Comparison of ENCODE assay signal across 16 cellular contexts in the genomic region with DNA sequence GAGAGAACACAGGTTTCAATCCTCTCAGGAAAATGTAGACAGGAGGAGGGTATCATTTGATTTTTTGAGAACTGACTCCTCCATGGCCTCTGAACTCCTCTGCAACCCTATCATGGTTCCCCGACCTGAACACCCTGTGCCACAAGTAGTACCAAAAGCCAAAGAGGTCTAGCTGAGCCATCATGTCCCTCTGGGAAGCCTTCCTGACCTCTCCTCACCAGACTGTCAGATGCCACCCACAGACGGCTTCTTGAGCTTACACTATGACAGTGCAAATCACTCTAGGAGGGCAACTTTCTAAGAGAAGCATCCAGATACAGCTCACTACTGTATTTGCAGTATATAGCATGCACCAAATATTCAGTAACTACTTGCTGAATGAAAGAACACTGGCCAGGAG. TPM values are rescaled to one million over a fixed set of nuclear protein-coding genes. Genes with fewer than 3 reads are reported as not detected.
DNase-seq lines count a peak whose midpoint lies in the region; ATAC-seq and TF ChIP-seq lines count a peak whose summit lies in the region.
"Had no signal": no experiment of that assay in that cellular context is flagged by ENCODE, and none has a peak within 500 bp of the region (broad histone marks: within the 10 kb centered on the region; RNA-seq: fewer than 3 reads in every experiment).

No MANE protein-coding gene starts in this region.

- peaks cover 80% of the 10 kb centered on the region for H3K79me2 ChIP-seq in GM23338 (replicated peaks; ENCODE audit: insufficient read depth)

- no peak for ATAC-seq in GM23338
- ATAC-seq in activated naive CD8-positive, alpha-beta T cell treated with anti-CD3 and anti-CD28 coated beads, Interleukin-2, amount 10 ng/mL, durations not matched to agents 7 days and 5 days (ENCODE audit: low read depth), result no peak
- no peak for ATAC-seq in HG03354 (IDR thresholded peaks at IDR 0.05; ENCODE audit: poor library complexity, severe bottlenecking, unreplicated experiment)

- H3K4me2 ChIP-seq in BLaER1 treated with 17β-estradiol and CSF1 and Interleukin-3, amounts not matched to agents 10 nM and 100 nM, result peak overlapping the region; percentile 9 to 100 (median 95); a peak in 17 of 22 replicates
- no peak overlapping the region for H3K4me2 ChIP-seq in GM23338

- H3F3A ChIP-seq in GM23338 (replicated peaks; ENCODE audit: low read depth), result peaks cover 60% of the 10 kb centered on the region

- H4K20me1 ChIP-seq in BLaER1 treated with 17β-estradiol and CSF1 and Interleukin-3, amounts not matched to agents 10 nM and 100 nM, result peaks cover 80 to 82% (median 81%) of the 10 kb centered on the region in 11 experiments
- H4K20me1 ChIP-seq in GM23338 (replicated peaks; ENCODE audit: insufficient read depth), result peaks cover 57% of the 10 kb centered on the region

- H3K9me3 Mint-ChIP-seq in GM23338, result peaks cover 5% of the 10 kb centered on the region; the same call in 1 of the 3 replicates
- H3K9me3 Mint-ChIP-seq in activated naive CD8-positive, alpha-beta T cell treated with anti-CD3 and anti-CD28 coated beads, Interleukin-2, amount 10 ng/mL, durations not matched to agents 7 days and 5 days, result no peaks in the 10 kb centered on the region
- no peaks in the 10 kb centered on the region for H3K9me3 Mint-ChIP-seq in neural crest cell
- H3K9me3 Mint-ChIP-seq: mesothelial cell of epicardium had no signal

- H3K27ac ChIP-seq in BLaER1 treated with 17β-estradiol and CSF1 and Interleukin-3, amounts not matched to agents 10 nM and 100 nM, result peak overlapping the region in 2 of 11 experiments; percentile 6 to 15; a peak in 1 of 22 replicates
- H3K27ac ChIP-seq in GM23338 (ENCODE audit: low read depth), result 0 out of 2 replicates have a peak overlapping the region, but pooled peaks have one; percentile 98
- H3K27ac ChIP-seq in adrenal gland, result peak overlapping the region in 2 of 5 donors; percentile 2 to 27
- H3K27ac ChIP-seq: parathyroid adenoma had no signal

- H3K27ac Mint-ChIP-seq in GM23338 (no peak overlapping the region; the same call in 1 of the 2 replicates), neural crest cell (ENCODE audit: unreplicated experiment) (no peak overlapping the region)
- H3K27ac Mint-ChIP-seq in activated naive CD8-positive, alpha-beta T cell treated with anti-CD3 and anti-CD28 coated beads, Interleukin-2, amount 10 ng/mL, durations not matched to agents 7 days and 5 days, result peak overlapping the region; percentile 40

- POLR2A ChIA-PET in activated naive CD8-positive, alpha-beta T cell treated with anti-CD3 and anti-CD28 coated beads, Interleukin-2, amount 10 ng/mL, durations not matched to agents 7 days and 5 days (lab: Charles Lee), result interaction anchor here (0.8 kb wide), 1 partner anchor 32 kb away, joined by 3 read pairs; the partner anchor contains the start of gene RINL

- H3K36me3 ChIP-seq in BLaER1 treated with 17β-estradiol and CSF1 and Interleukin-3, amounts not matched to agents 10 nM and 100 nM, result peaks cover 77 to 80% (median 78%) of the 10 kb centered on the region in 11 experiments
- H3K36me3 ChIP-seq in GM23338 (ENCODE audit: insufficient read depth) (peaks cover 69% of the 10 kb centered on the region), adrenal gland (replicated peaks in 1 of 2) (peaks cover 0 to 64% of the 10 kb centered on the region in 2 donors)

- H3K4me3 Mint-ChIP-seq in GM23338, result no peak overlapping the region; the same call in 2 of the 3 replicates
- peak overlapping the region; percentile 26 for H3K4me3 Mint-ChIP-seq in activated naive CD8-positive, alpha-beta T cell treated with anti-CD3 and anti-CD28 coated beads, Interleukin-2, amount 10 ng/mL, durations not matched to agents 7 days and 5 days
- H3K4me3 Mint-ChIP-seq in neural crest cell, result peak overlapping the region; percentile 77

- no peaks in the 10 kb centered on the region for H3K9me2 ChIP-seq in GM23338 (ENCODE audit: insufficient read depth)

- no peak overlapping the region for H2AFZ ChIP-seq in GM23338
- H2AFZ ChIP-seq: parathyroid adenoma had no signal

- peaks cover 36% of the 10 kb centered on the region for H3K27me3 Mint-ChIP-seq in GM23338 (ENCODE audit: insufficient read depth, low read depth, poor library complexity)
- H3K27me3 Mint-ChIP-seq in activated naive CD8-positive, alpha-beta T cell treated with anti-CD3 and anti-CD28 coated beads, Interleukin-2, amount 10 ng/mL, durations not matched to agents 7 days and 5 days, result no peaks in the 10 kb centered on the region
- H3K27me3 Mint-ChIP-seq in neural crest cell (ENCODE audit: low read depth), result peaks cover 16% of the 10 kb centered on the region

- peaks cover 30% of the 10 kb centered on the region for H3K4me1 Mint-ChIP-seq in GM23338
- peaks cover 56% of the 10 kb centered on the region for H3K4me1 Mint-ChIP-seq in activated naive CD8-positive, alpha-beta T cell treated with anti-CD3 and anti-CD28 coated beads, Interleukin-2, amount 10 ng/mL, durations not matched to agents 7 days and 5 days
- peaks cover 53% of the 10 kb centered on the region for H3K4me1 Mint-ChIP-seq in neural crest cell

- DNase-seq in GM23338 (ENCODE audit: low spot score) (no peak), neural crest cell (ENCODE audit: low read depth, low spot score) (no peak), NCI-H1092 (lab: John Stamatoyannopoulos, UW) (no peak), adrenal gland (no peak)
- DNase-seq in activated naive CD8-positive, alpha-beta T cell treated with anti-CD3 and anti-CD28 coated beads, Interleukin-2, amount 10 ng/mL, durations not matched to agents 7 days and 5 days, result no peak
- DNase-seq: amniotic stem cell, GF-D8, head of caudate nucleus, kidney glomerular epithelial cell, NCI-H2171 treated with DMSO at 0.1 percent for 48 hours had no signal

- intact Hi-C loops in adrenal gland (cut with DNase I), result loop anchor here (5.0 to 10.0 kb wide), 2 partner anchors 111 to 119 kb away; no protein-coding TSS in a partner anchor

- TF ChIP-seq CTCF in GM23338 (conservative IDR thresholded peaks at IDR 0.05; ENCODE audit: low read depth in 2 of 2), result no peak
- no peak for TF ChIP-seq CTCF in neural crest cell (conservative IDR thresholded peaks at IDR 0.05)
- TF ChIP-seq CTCF in adrenal gland (IDR thresholded peaks at IDR 0.05), result no peak

- H3K27me3 ChIP-seq in BLaER1 treated with 17β-estradiol and CSF1 and Interleukin-3, amounts not matched to agents 10 nM and 100 nM, result no peaks in the 10 kb centered on the region
- H3K27me3 ChIP-seq in GM23338 (ENCODE audit: insufficient read depth), result no peaks in the 10 kb centered on the region
- no peaks in the 10 kb centered on the region for H3K27me3 ChIP-seq in adrenal gland

- H3K9ac ChIP-seq in BLaER1 treated with 17β-estradiol and CSF1 and Interleukin-3, amounts not matched to agents 10 nM and 100 nM, result peak overlapping the region; percentile 37 to 100 (median 100); a peak in 17 of 22 replicates
- H3K9ac ChIP-seq: parathyroid adenoma had no signal

- TF ChIP-seq POLR2A in adrenal gland (IDR thresholded peaks at IDR 0.05), result no peak

- H3K9me3 ChIP-seq in BLaER1 treated with 17β-estradiol and CSF1 and Interleukin-3, amounts not matched to agents 10 nM and 100 nM (replicated peaks in 1 of 11), result no peaks in the 10 kb centered on the region
- H3K9me3 ChIP-seq in adrenal gland (replicated peaks in 1 of 3), result no peaks in the 10 kb centered on the region

- WGBS in adrenal gland, 4 donors, result 61 to 81% (median 68%) methylated on average over 2 of the region's 2 CpGs

- H3K36me3 Mint-ChIP-seq in GM23338 (ENCODE audit: low read depth) (peaks cover 81% of the 10 kb centered on the region), neural crest cell (ENCODE audit: low read depth) (peaks cover 41% of the 10 kb centered on the region)
- peaks cover 58% of the 10 kb centered on the region for H3K36me3 Mint-ChIP-seq in activated naive CD8-positive, alpha-beta T cell treated with anti-CD3 and anti-CD28 coated beads, Interleukin-2, amount 10 ng/mL, durations not matched to agents 7 days and 5 days

- no peak overlapping the region; a peak in 1 of 20 replicates for H3K4me3 ChIP-seq in BLaER1 treated with 17β-estradiol and CSF1 and Interleukin-3, amounts not matched to agents 10 nM and 100 nM
- H3K4me3 ChIP-seq in GM23338, result no peak overlapping the region
- no peak overlapping the region for H3K4me3 ChIP-seq in adrenal gland

- H3K4me1 ChIP-seq in BLaER1 treated with 17β-estradiol and CSF1 and Interleukin-3, amounts not matched to agents 10 nM and 100 nM, result peaks cover 55 to 81% (median 76%) of the 10 kb centered on the region in 10 experiments
- H3K4me1 ChIP-seq in GM23338 (ENCODE audit: insufficient read depth), result peaks cover 7% of the 10 kb centered on the region; the same call in 1 of the 2 replicates
- peaks cover 21 to 59% of the 10 kb centered on the region in 2 donors for H3K4me1 ChIP-seq in adrenal gland (replicated peaks in 1 of 2)

RNA-seq across cellular contexts. Expression of gene HNRNPL, which starts 3.7 kb away (rescaled TPM):
- 491 and 580 TPM in 2 replicates for total RNA-seq in GM23338 (2014; rRNA removed; shearing (Covaris generic))
- polyA plus RNA-seq in GM23338 (2016; fragmentation: Nextera tagmentation; extraction: Ambion mirVana) (664 and 836 TPM in 2 replicates), adrenal gland (100 to 1,000 TPM; 195 to 241 (median 220) TPM)
- 100 to 1,000 TPM; 441 to 455 TPM for total RNA-seq in activated naive CD8-positive, alpha-beta T cell treated with anti-CD3 and anti-CD28 coated beads, Interleukin-2, amount 10 ng/mL, durations not matched to agents 7 days and 5 days
- total RNA-seq in neural crest cell (718 and 728 TPM in 2 replicates), adrenal gland (100 to 1,000 TPM; 133 to 295 (median 191) TPM)

RNA-seq across cellular contexts. Expression of gene ECH1, which starts 14.5 kb away (rescaled TPM):
- 66.2 and 79.9 TPM in 2 replicates for total RNA-seq in GM23338 (2014; rRNA removed; shearing (Covaris generic))
- 186 and 193 TPM in 2 replicates for polyA plus RNA-seq in GM23338 (2016; fragmentation: Nextera tagmentation; extraction: Ambion mirVana)
- 100 to 1,000 TPM; 184 TPM for total RNA-seq in activated naive CD8-positive, alpha-beta T cell treated with anti-CD3 and anti-CD28 coated beads, Interleukin-2, amount 10 ng/mL, durations not matched to agents 7 days and 5 days
- 77.7 and 79.4 TPM in 2 replicates for total RNA-seq in neural crest cell
- total RNA-seq in adrenal gland, result 100 to 1,000 TPM; 164 to 570 (median 444) TPM
- 100 to 1,000 TPM; 308 to 701 (median 481) TPM for polyA plus RNA-seq in adrenal gland

RNA-seq across cellular contexts. Expression of gene RINL, which starts 32.0 kb away (rescaled TPM):
- total RNA-seq in GM23338 (2014; rRNA removed; shearing (Covaris generic)), result 11.2 and 22.4 TPM in 2 replicates
- polyA plus RNA-seq in GM23338 (2016; fragmentation: Nextera tagmentation; extraction: Ambion mirVana) (19.4 and 21.4 TPM in 2 replicates), adrenal gland (10 to 100 TPM in 1 of 3 donors, 1 to 10 TPM in 2; 5.6 to 24.1 (median 7.1) TPM)
- 10 to 100 TPM; 71.3 to 74.2 TPM for total RNA-seq in activated naive CD8-positive, alpha-beta T cell treated with anti-CD3 and anti-CD28 coated beads, Interleukin-2, amount 10 ng/mL, durations not matched to agents 7 days and 5 days
- total RNA-seq in neural crest cell (1.4 and 1.6 TPM in 2 replicates), adrenal gland (10 to 100 TPM in 1 of 8 donors, 1 to 10 TPM in 6, under 1 TPM in 1; 0.54 to 11.4 (median 4.8) TPM)

RNA-seq across cellular contexts. Expression of gene LGALS4, which starts 33.4 kb away (rescaled TPM):
- total RNA-seq in GM23338 (2014; rRNA removed; shearing (Covaris generic)), result 0.87 TPM in 1 of 2 replicates, not detected in the other
- polyA plus RNA-seq in GM23338 (2016; fragmentation: Nextera tagmentation; extraction: Ambion mirVana) (not detected in 2 replicates), adrenal gland (1 to 10 TPM in 2 of 3 donors, under 1 TPM in 1; 0.64 to 4.5 (median 1.5) TPM)
- 1 to 10 TPM; 3.8 to 4.0 TPM for total RNA-seq in activated naive CD8-positive, alpha-beta T cell treated with anti-CD3 and anti-CD28 coated beads, Interleukin-2, amount 10 ng/mL, durations not matched to agents 7 days and 5 days
- total RNA-seq in neural crest cell (0.77 and 0.86 TPM in 2 replicates), adrenal gland (1 to 10 TPM in 2 of 8 donors, under 1 TPM in 1, not detected in 5; 0.30 to 3.1 (median 1.9) TPM)
- total RNA-seq: chondrocyte, epithelial cell of proximal tubule had no signal

RNA-seq across cellular contexts. Expression of gene SIRT2, which starts 53.3 kb away (rescaled TPM):
- 8.2 and 8.4 TPM in 2 replicates for total RNA-seq in GM23338 (2014; rRNA removed; shearing (Covaris generic))
- polyA plus RNA-seq in GM23338 (2016; fragmentation: Nextera tagmentation; extraction: Ambion mirVana), result 2.7 and 3.4 TPM in 2 replicates
- 10 to 100 TPM; 46.6 to 49.1 TPM for total RNA-seq in activated naive CD8-positive, alpha-beta T cell treated with anti-CD3 and anti-CD28 coated beads, Interleukin-2, amount 10 ng/mL, durations not matched to agents 7 days and 5 days
- total RNA-seq in neural crest cell, result 27.4 and 28.9 TPM in 2 replicates
- total RNA-seq in adrenal gland, result 100 to 1,000 TPM in 4 of 8 donors, 10 to 100 TPM in 4; 57.0 to 145 (median 87.0) TPM
- polyA plus RNA-seq in adrenal gland, result 10 to 100 TPM; 50.3 to 79.4 (median 51.1) TPM
